Comparison of ENCODE assay signal across 31 cellular contexts in genomic region chr1:18732686-18733085, GRCh38.
"Had no signal": no experiment of that assay in that cellular context is flagged by ENCODE, and none has a peak within 500 bp of the region (broad histone marks: within the 10 kb centered on the region; RNA-seq: fewer than 3 reads in every experiment).

No MANE protein-coding gene starts in this region.

- ATAC-seq: activated CD8-positive, alpha-beta T cell treated with anti-CD3 and anti-CD28 coated beads, Interleukin-2, amount 10 ng/mL, durations not matched to agents 7 days and 5 days; activated naive CD4-positive, alpha-beta T cell treated with anti-CD3 and anti-CD28 coated beads, Interleukin-2, amount 50 U/mL, for 72 hours; Panc1; SK-N-SH treated with all-trans-retinoic acid at 6 μM for 48 hours had no signal

- H3K36me3 ChIP-seq: adrenal gland, MG63, WERI-Rb-1 had no signal

- H3K27ac ChIP-seq: adrenal gland, WERI-Rb-1 had no signal

- DNase-seq: activated CD4-positive, alpha-beta T cell treated with anti-CD3 and anti-CD28 coated beads, Interleukin-2, amount 10 ng/mL, durations not matched to agents 24 days and 14 days; activated CD4-positive, alpha-beta T cell treated with anti-CD3 and anti-CD28 coated beads, Interleukin-2, amount 50 U/mL, for 4 hours; activated CD4-positive, CD25-positive, alpha-beta regulatory T cell; activated CD8-positive, alpha-beta T cell treated with anti-CD3 and anti-CD28 coated beads, Interleukin-2, amount 10 ng/mL, durations not matched to agents 7 days and 5 days; activated gamma-delta T cell treated with Interleukin-2 at 50 U/mL for 16 hours; activated naive CD4-positive, alpha-beta T cell treated with anti-CD3 and anti-CD28 coated beads for 36 hours; activated T-cell treated with anti-CD3 and anti-CD28 coated beads, Interleukin-2, amount 50 U/mL, for 24 hours; adrenal gland; central memory CD4-positive, alpha-beta T cell; Kasumi-1; KG1; MG63; NCI-H1092; NCI-H146; NCI-H187; NCI-H2029 treated with DMSO at 0.1 percent for 48 hours; NCI-H2107; NCI-H2171 treated with DMSO at 0.1 percent for 48 hours; NCI-H2227 treated with DMSO at 0.1 percent for 48 hours; NCI-H446; NCI-H510A treated with DMSO at 0.1 percent for 48 hours; NCI-H526 treated with DMSO at 0.1 percent for 48 hours; NCI-H774; SIG-M5; T-helper 1 cell; T-helper 2 cell; T-helper 9 cell; WERI-Rb-1 had no signal

- H3K4me1 ChIP-seq: adrenal gland had no signal

- H3K4me3 ChIP-seq: adrenal gland, MG63 had no signal

- H3K9me3 ChIP-seq: adrenal gland, MG63 had no signal
